Comparison of ENCODE assay signal across 17 cellular contexts in genomic region chr13:44188257-44188656, GRCh38.
DNase-seq lines count a peak whose midpoint lies in the region; ATAC-seq, FAIRE-seq and TF ChIP-seq lines count a peak whose summit lies in the region.
"Had no signal": no experiment of that assay in that cellular context is flagged by ENCODE, and none has a peak within 500 bp of the region (broad histone marks: within the 10 kb centered on the region; RNA-seq: fewer than 3 reads in every experiment).

No MANE protein-coding gene starts in this region.

- FAIRE-seq in bronchial epithelial cell (lab: Jason Lieb, UNC) = peak; percentile 58

- TF ChIP-seq CTCF in bronchial epithelial cell (IDR thresholded peaks at IDR 0.05; ENCODE audit: insufficient read depth, low read length, severe bottlenecking) = no peak
- no peak for TF ChIP-seq CTCF in right atrium auricular region (IDR thresholded peaks at IDR 0.05)

- DNase-seq in Daoy (ENCODE audit: low read depth) (peak; percentile 79), LoVo (ENCODE audit: low spot score) (peak; percentile 76), bronchial epithelial cell (ENCODE audit: low read depth) (peak; percentile 99), myocyte (ENCODE audit: low read depth) (peak; percentile 16), right atrium auricular region (ENCODE audit: low spot score) (no peak), NCI-H1694 (lab: John Stamatoyannopoulos, UW) (no peak), KG1 (lab: John Stamatoyannopoulos, UW) (no peak)
- DNase-seq: activated CD4-positive, CD25-positive, alpha-beta regulatory T cell treated with anti-CD3 and anti-CD28 coated beads, Interleukin-2, amount 50 U/mL, for 72 hours; amygdala; CD4-positive, alpha-beta memory T cell; dorsolateral prefrontal cortex; glutamatergic neuron; left cardiac atrium; naive B cell; retina; stimulated activated CD4-positive, alpha-beta T cell treated with anti-CD3 and anti-CD28 coated beads, Interleukin-4, amount 100 ng/mL, for 4 hours had no signal

- H3K36me3 ChIP-seq in bronchial epithelial cell (ENCODE audit: control insufficient read depth, insufficient read depth, low read length) (no peaks in the 10 kb centered on the region), right atrium auricular region (no peaks in the 10 kb centered on the region)

- no peaks in the 10 kb centered on the region for H3K4me1 ChIP-seq in right atrium auricular region

- H3K4me3 ChIP-seq in bronchial epithelial cell (ENCODE audit: low read depth, low read length) = no peak overlapping the region
- no peak overlapping the region for H3K4me3 ChIP-seq in right atrium auricular region
- H3K4me3 ChIP-seq: dorsolateral prefrontal cortex had no signal

- no peak overlapping the region for H3K27ac ChIP-seq in right atrium auricular region

- no peak for ATAC-seq in HG03095 (IDR thresholded peaks at IDR 0.05; ENCODE audit: unreplicated experiment)
- ATAC-seq: left cardiac atrium had no signal

- no peaks in the 10 kb centered on the region for H3K27me3 ChIP-seq in bronchial epithelial cell (ENCODE audit: control insufficient read depth, insufficient read depth, low read length)
- H3K27me3 ChIP-seq in right atrium auricular region = no peaks in the 10 kb centered on the region
- H3K27me3 ChIP-seq: dorsolateral prefrontal cortex had no signal

- no peaks in the 10 kb centered on the region for H3K9me3 ChIP-seq in right atrium auricular region

Comparison
In these comparisons a context has a peak if more than half of its experiments do, and no peak if none do; other contexts are left out.
1. DNase-seq: peak in Daoy (single experiment), LoVo (single experiment), bronchial epithelial cell (single experiment) and myocyte (single experiment); none in right atrium auricular region (single experiment), NCI-H1694 (single experiment) and KG1 (single experiment).